In the genomic region with DNA sequence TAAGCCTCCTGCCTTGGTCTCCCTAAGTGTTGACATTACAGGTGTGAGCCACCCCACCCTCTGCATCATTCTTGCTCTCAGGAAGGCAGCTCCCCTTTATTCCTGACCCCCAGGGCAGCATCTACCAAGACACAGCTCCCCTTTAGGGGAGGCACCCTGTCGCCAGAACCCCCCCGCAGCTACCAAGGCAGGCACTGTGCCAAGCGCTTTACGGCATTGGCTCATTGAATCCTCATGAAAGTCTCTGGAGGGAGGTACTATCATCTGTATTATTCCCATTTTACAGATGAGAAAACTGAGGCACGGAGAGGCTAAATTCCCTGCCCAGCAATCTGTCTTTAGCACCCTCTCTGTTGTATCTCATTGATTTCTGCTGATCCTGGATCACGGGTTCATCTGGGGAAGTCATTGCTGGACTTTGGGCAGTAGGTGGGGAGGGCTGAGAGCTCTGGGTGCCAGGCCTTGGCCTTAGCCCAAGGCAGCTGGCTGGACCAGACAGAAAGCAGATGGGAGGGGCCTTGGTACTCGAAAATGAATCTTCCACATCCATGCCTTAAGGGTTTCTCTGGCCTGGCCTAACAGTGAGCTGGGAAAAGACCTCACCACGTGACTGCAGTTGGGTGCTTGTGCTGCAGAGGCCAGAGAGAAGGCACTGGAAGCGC, we compare ENCODE assay signal across 10 cellular contexts. TPM values are rescaled to one million over a fixed set of nuclear protein-coding genes. Genes with fewer than 3 reads are reported as not detected.
DNase-seq lines count a peak whose midpoint lies in the region; ATAC-seq, FAIRE-seq and TF ChIP-seq lines count a peak whose summit lies in the region.
"Had no signal": no experiment of that assay in that cellular context is flagged by ENCODE, and none has a peak within 500 bp of the region (broad histone marks: within the 10 kb centered on the region; RNA-seq: fewer than 3 reads in every experiment).

No MANE protein-coding gene starts in this region.

- H3K27ac Mint-ChIP-seq in neural progenitor cell: no peak overlapping the region
- H3K27ac Mint-ChIP-seq: progenitor cell of endocrine pancreas had no signal

- no peak for TF ChIP-seq POLR2A in K562 (conservative IDR thresholded peaks at IDR 0.05)
- TF ChIP-seq POLR2A in gastrocnemius medialis (IDR thresholded peaks at IDR 0.05): no peak
- TF ChIP-seq POLR2A in GM18505 (IDR thresholded peaks at IDR 0.05; ENCODE audit: borderline replicate concordance, extremely low read depth, insufficient read depth, insufficient read length): no peak

- no peak for TF ChIP-seq RAD21 in K562 (CRISPR knock-in tag; conservative IDR thresholded peaks at IDR 0.05 in 1 of 2, IDR thresholded peaks at IDR 0.05 in 1 of 2)

- ATAC-seq in K562 (no peak), right cardiac atrium (peak; percentile 24 to 50), gastrocnemius medialis (peak; percentile 11 to 14), GM18870 (IDR thresholded peaks at IDR 0.05; ENCODE audit: unreplicated experiment) (no peak), GM18511 (IDR thresholded peaks at IDR 0.05; ENCODE audit: unreplicated experiment) (no peak), GM18505 (IDR thresholded peaks at IDR 0.05; ENCODE audit: unreplicated experiment) (no peak)

- peaks cover 15 to 38% of the 10 kb centered on the region in 2 experiments; a peak in 4 of 5 replicates for H3K4me1 ChIP-seq in K562 (replicated peaks in 1 of 2; ENCODE audit: control insufficient read depth in 2 of 2, insufficient read depth in 2 of 2, low read length in 2 of 2)
- peaks cover 3% of the 10 kb centered on the region for H3K4me1 ChIP-seq in right cardiac atrium (ENCODE audit: control insufficient read depth, insufficient read depth, low read length)
- H3K4me1 ChIP-seq in gastrocnemius medialis: peaks cover 65 to 70% of the 10 kb centered on the region in 2 donors
- peaks cover 5% of the 10 kb centered on the region for H3K4me1 ChIP-seq in neural progenitor cell

- H3F3A ChIP-seq in neural progenitor cell (ENCODE audit: low read depth): peaks cover 8% of the 10 kb centered on the region

- no peak for TF ChIP-seq EP300 in K562 (IDR thresholded peaks at IDR 0.05; ENCODE audit: low read length)

- H3K27me3 Mint-ChIP-seq in neural progenitor cell (ENCODE audit: insufficient read depth, low read depth): peaks cover 4% of the 10 kb centered on the region
- H3K27me3 Mint-ChIP-seq: progenitor cell of endocrine pancreas had no signal

- no peak overlapping the region for H3K4me2 ChIP-seq in K562 (ENCODE audit: insufficient read depth, low read length)
- H3K4me2 ChIP-seq in neural progenitor cell: no peak overlapping the region

- H2AFZ ChIP-seq in K562 (ENCODE audit: low read depth, low read length): no peak overlapping the region
- H2AFZ ChIP-seq in neural progenitor cell (replicated peaks): no peak overlapping the region

- peaks cover 2% of the 10 kb centered on the region for H3K36me3 Mint-ChIP-seq in neural progenitor cell
- H3K36me3 Mint-ChIP-seq: immature natural killer cell had no signal

- H3K36me3 ChIP-seq in K562 (ENCODE audit: control insufficient read depth, insufficient read depth, low read length) (peaks cover 73% of the 10 kb centered on the region; the same call in 2 of the 3 replicates), gastrocnemius medialis (no peaks in the 10 kb centered on the region), neural progenitor cell (no peaks in the 10 kb centered on the region)

- H3K4me1 Mint-ChIP-seq in neural progenitor cell: peaks cover 35% of the 10 kb centered on the region

- H4K20me1 ChIP-seq in K562 (replicated peaks; ENCODE audit: control insufficient read depth, insufficient read depth, low read length): no peaks in the 10 kb centered on the region; the same call in 1 of the 2 replicates
- no peaks in the 10 kb centered on the region for H4K20me1 ChIP-seq in neural progenitor cell (ENCODE audit: low read depth)

- intact Hi-C loops in K562 (cut with micrococcal nuclease): no loop called here
- intact Hi-C loops in right cardiac atrium (cut with DNase I): loop anchor here in 1 of 4 donors (5.0 kb wide), 1 partner anchor 37 kb away; no protein-coding TSS in a partner anchor
- intact Hi-C loops in gastrocnemius medialis (cut with DNase I; ENCODE audit: low total_unique reads): loop anchor here (5.0 kb wide), 1 partner anchor 37 kb away; no protein-coding TSS in a partner anchor

- H3K9me3 Mint-ChIP-seq in neural progenitor cell: no peaks in the 10 kb centered on the region
- H3K9me3 Mint-ChIP-seq: immature natural killer cell had no signal

- no peak overlapping the region for H3K4me3 Mint-ChIP-seq in neural progenitor cell

- H3K9me3 ChIP-seq in K562 (replicated peaks; ENCODE audit: control insufficient read depth, insufficient read depth, low read depth, low read length): no peaks in the 10 kb centered on the region
- H3K9me3 ChIP-seq in right cardiac atrium (ENCODE audit: control insufficient read depth, low read length): no peaks in the 10 kb centered on the region
- no peaks in the 10 kb centered on the region for H3K9me3 ChIP-seq in gastrocnemius medialis
- no peaks in the 10 kb centered on the region for H3K9me3 ChIP-seq in neural progenitor cell (ENCODE audit: low read depth)

- no peaks in the 10 kb centered on the region for H3K9me1 ChIP-seq in K562 (ENCODE audit: control insufficient read depth, insufficient read depth, low read length)

- WGBS in K562 (ENCODE audit: insufficient coverage, low coverage, missing lambda C conversion rate): 87% methylated on average over 9 of the region's 9 CpGs
- 75% methylated on average over 9 of the region's 9 CpGs for WGBS in right cardiac atrium

- H3K27ac ChIP-seq in K562 (ENCODE audit: extremely low read depth, low read depth, low read length) (no peak overlapping the region), right cardiac atrium (ENCODE audit: low read length) (no peak overlapping the region), gastrocnemius medialis (peak overlapping the region; percentile 79 to 90 (median 86)), neural progenitor cell (no peak overlapping the region)

- peaks cover 54% of the 10 kb centered on the region for H3K79me2 ChIP-seq in K562 (ENCODE audit: control insufficient read depth, insufficient read depth, low read length)
- no peaks in the 10 kb centered on the region for H3K79me2 ChIP-seq in neural progenitor cell (ENCODE audit: low read depth)

- H3K9ac ChIP-seq in K562 (ENCODE audit: insufficient read depth in 1 of 2, low read depth in 2 of 2, low read length in 2 of 2): peak overlapping the region in 1 of 2 experiments; percentile 2; a peak in 1 of 4 replicates
- no peak overlapping the region for H3K9ac ChIP-seq in neural progenitor cell

- BruUV-seq in K562 (replicated peaks; lab: Mats Ljungman, UMichigan): no TSS peak

- H3K27me3 ChIP-seq in K562 (ENCODE audit: control insufficient read depth in 2 of 2, insufficient read depth in 2 of 2, low read length in 2 of 2) (no peaks in the 10 kb centered on the region; a peak in 1 of 5 replicates), right cardiac atrium (ENCODE audit: control insufficient read depth, insufficient read depth) (no peaks in the 10 kb centered on the region), gastrocnemius medialis (no peaks in the 10 kb centered on the region), neural progenitor cell (no peaks in the 10 kb centered on the region)

- POLR2A ChIA-PET in K562 (lab: Yijun Ruan, JAX): interaction anchor here (0.5 to 8.3 kb wide), 6 partner anchors 11 to 134 kb away, joined by 3 to 129 read pairs (median 5); no protein-coding TSS in a partner anchor

- H3K4me3 ChIP-seq in K562: no peak overlapping the region
- no peak overlapping the region for H3K4me3 ChIP-seq in right cardiac atrium (ENCODE audit: low read length)
- no peak overlapping the region for H3K4me3 ChIP-seq in gastrocnemius medialis
- no peak overlapping the region for H3K4me3 ChIP-seq in neural progenitor cell

- in situ Hi-C loops in K562 (cut with MboI): no loop called here
- in situ Hi-C loops in gastrocnemius medialis (cut with MboI; ENCODE audit: low sequenced_read_pairs in 4 of 4): no loop called here

- FAIRE-seq in K562 (lab: Jason Lieb, UNC): no peak

- DNase-seq in HT-29 (ENCODE audit: low spot score): peak; percentile 13
- DNase-seq in K562 (ENCODE audit: extremely low read depth in 1 of 4, low spot score in 3 of 4): no peak
- DNase-seq in right cardiac atrium: peak in 1 of 3 donors; percentile 70
- DNase-seq in gastrocnemius medialis: peak in 1 of 2 donors; percentile 45
- DNase-seq in neural progenitor cell (ENCODE audit: low spot score): no peak
- DNase-seq: immature natural killer cell had no signal

- CTCF ChIA-PET in K562 (lab: Yijun Ruan, JAX; ENCODE audit: low intra/inter-chr PET ratio): no interaction called here

- TF ChIP-seq CTCF in K562 (IDR thresholded peaks at IDR 0.05 in 2 of 3, conservative IDR thresholded peaks at IDR 0.05 in 1 of 3; ENCODE audit: insufficient read depth in 2 of 3, low read depth in 1 of 3, low read length in 3 of 3) (no peak), gastrocnemius medialis (IDR thresholded peaks at IDR 0.05 in 4 of 5, conservative IDR thresholded peaks at IDR 0.05 in 1 of 5) (no peak), neural progenitor cell (IDR thresholded peaks at IDR 0.05) (no peak)

RNA-seq across cellular contexts. Expression of gene PLOD1, which starts 5.9 kb away (rescaled TPM):
- 30.3 and 45.6 TPM in 2 replicates for total RNA-seq in HT-29 (2014; rRNA removed; shearing (Covaris generic))
- total RNA-seq in K562 (2011; cell fraction: chromatin; rRNA removed; ENCODE audit: low replicate concordance): 140 and 357 TPM in 2 replicates
- 408 and 448 TPM in 2 replicates for total RNA-seq in K562 (2011; cell fraction: nucleolus; rRNA removed)
- 258 and 294 TPM in 2 replicates for total RNA-seq in K562 (2011; cell fraction: nucleoplasm; rRNA removed)
- total RNA-seq in K562 (2014; rRNA removed) (58.5 and 81.4 TPM in 2 replicates), K562 (2014; rRNA removed; fragmentation: Illumina TruSeq; extraction: Trizol) (30.7 and 41.6 TPM in 2 replicates), K562 (2015; rRNA removed; fragmentation: Illumina TruSeq; extraction: Trizol) (49.6 and 51.6 TPM in 2 replicates), K562 (2021) (90.8 and 92.9 TPM in 2 replicates), right cardiac atrium (10 to 100 TPM; 49.5 to 77.8 (median 63.1) TPM), gastrocnemius medialis (10 to 100 TPM; 23.9 to 66.5 (median 54.8) TPM), neural progenitor cell (ENCODE audit: low replicate concordance) (27.2 and 73.5 TPM in 2 replicates)
- polyA plus RNA-seq in K562 (2011; rRNA removed) (80.2 and 156 TPM in 2 replicates), K562 (2014; fragmentation: Illumina TruSeq; extraction: Trizol) (76.9 and 83.7 TPM in 2 replicates), K562 (2014; fragmentation: Nextera tagmentation; extraction: Ambion mirVana) (10 to 100 TPM; 16.6 to 27.1 TPM), K562 (2014; rRNA removed) (52.7 and 70.2 TPM in 2 replicates), right cardiac atrium (51.0 TPM)
- 160 and 179 TPM in 2 replicates for polyA plus RNA-seq in K562 (2011; cell fraction: cytosol; rRNA removed)
- 178 and 231 TPM in 2 replicates for polyA plus RNA-seq in K562 (2011; cell fraction: nucleus; rRNA removed)
- 112 and 129 TPM in 2 replicates for polyA plus RNA-seq in K562 (2012)
- polyA minus RNA-seq in K562 (2011; rRNA and poly(A)+ RNA removed): 77.2 and 82.6 TPM in 2 replicates
- polyA minus RNA-seq in K562 (2011; cell fraction: cytosol; rRNA and poly(A)+ RNA removed): 127 and 153 TPM in 2 replicates
- polyA minus RNA-seq in K562 (2011; cell fraction: nucleus; rRNA and poly(A)+ RNA removed): 55.1 and 85.3 TPM in 2 replicates

RNA-seq across cellular contexts. Expression of gene KIAA2013, which starts 14.2 kb away (rescaled TPM):
- 129 and 132 TPM in 2 replicates for total RNA-seq in HT-29 (2014; rRNA removed; shearing (Covaris generic))
- 23.5 and 87.3 TPM in 2 replicates for total RNA-seq in K562 (2011; cell fraction: chromatin; rRNA removed; ENCODE audit: low replicate concordance)
- total RNA-seq in K562 (2011; cell fraction: nucleolus; rRNA removed): 116 and 137 TPM in 2 replicates
- total RNA-seq in K562 (2011; cell fraction: nucleoplasm; rRNA removed): 76.4 and 80.1 TPM in 2 replicates
- total RNA-seq in K562 (2014; rRNA removed) (55.0 and 62.5 TPM in 2 replicates), K562 (2014; rRNA removed; fragmentation: Illumina TruSeq; extraction: Trizol) (10.8 and 12.9 TPM in 2 replicates), K562 (2015; rRNA removed; fragmentation: Illumina TruSeq; extraction: Trizol) (36.8 TPM in 2 replicates), K562 (2021) (57.1 and 57.6 TPM in 2 replicates), right cardiac atrium (10 to 100 TPM; 34.6 to 38.1 (median 36.3) TPM), gastrocnemius medialis (100 to 1,000 TPM in 1 of 4 donors, 10 to 100 TPM in 3; 71.0 to 126 (median 85.1) TPM), neural progenitor cell (ENCODE audit: low replicate concordance) (17.3 and 51.9 TPM in 2 replicates)
- polyA plus RNA-seq in K562 (2011; rRNA removed) (38.8 and 61.3 TPM in 2 replicates), K562 (2014; fragmentation: Illumina TruSeq; extraction: Trizol) (21.8 and 34.4 TPM in 2 replicates), K562 (2014; fragmentation: Nextera tagmentation; extraction: Ambion mirVana) (1 to 10 TPM; 2.2 to 3.0 TPM), K562 (2014; rRNA removed) (50.7 and 56.7 TPM in 2 replicates), right cardiac atrium (37.3 TPM)
- polyA plus RNA-seq in K562 (2011; cell fraction: cytosol; rRNA removed): 106 and 197 TPM in 2 replicates
- 47.0 and 58.8 TPM in 2 replicates for polyA plus RNA-seq in K562 (2011; cell fraction: nucleus; rRNA removed)
- polyA plus RNA-seq in K562 (2012): 35.0 and 51.2 TPM in 2 replicates
- 23.2 and 34.4 TPM in 2 replicates for polyA minus RNA-seq in K562 (2011; rRNA and poly(A)+ RNA removed)
- polyA minus RNA-seq in K562 (2011; cell fraction: cytosol; rRNA and poly(A)+ RNA removed): 47.3 and 62.2 TPM in 2 replicates
- 14.8 and 25.5 TPM in 2 replicates for polyA minus RNA-seq in K562 (2011; cell fraction: nucleus; rRNA and poly(A)+ RNA removed)

RNA-seq across cellular contexts. Expression of gene MFN2, which starts 39.9 kb away (rescaled TPM):
- total RNA-seq in HT-29 (2014; rRNA removed; shearing (Covaris generic)): 58.3 and 59.9 TPM in 2 replicates
- 133 and 181 TPM in 2 replicates for total RNA-seq in K562 (2011; cell fraction: chromatin; rRNA removed; ENCODE audit: low replicate concordance)
- 106 and 110 TPM in 2 replicates for total RNA-seq in K562 (2011; cell fraction: nucleolus; rRNA removed)
- total RNA-seq in K562 (2011; cell fraction: nucleoplasm; rRNA removed): 88.2 and 107 TPM in 2 replicates
- total RNA-seq in K562 (2014; rRNA removed): 95.4 and 108 TPM in 2 replicates
- 87.1 and 109 TPM in 2 replicates for total RNA-seq in K562 (2014; rRNA removed; fragmentation: Illumina TruSeq; extraction: Trizol)
- total RNA-seq in K562 (2015; rRNA removed; fragmentation: Illumina TruSeq; extraction: Trizol): 79.6 and 82.9 TPM in 2 replicates
- total RNA-seq in K562 (2021): 147 and 158 TPM in 2 replicates
- 83.4 and 112 TPM in 2 replicates for polyA plus RNA-seq in K562 (2011; rRNA removed)
- polyA plus RNA-seq in K562 (2011; cell fraction: cytosol; rRNA removed): 74.2 and 81.7 TPM in 2 replicates
- 185 and 193 TPM in 2 replicates for polyA plus RNA-seq in K562 (2011; cell fraction: nucleus; rRNA removed)
- polyA plus RNA-seq in K562 (2012): 74.5 and 123 TPM in 2 replicates
- 139 and 165 TPM in 2 replicates for polyA plus RNA-seq in K562 (2014; fragmentation: Illumina TruSeq; extraction: Trizol)
- 10 to 100 TPM; 10.5 to 14.0 TPM for polyA plus RNA-seq in K562 (2014; fragmentation: Nextera tagmentation; extraction: Ambion mirVana)
- 94.6 and 99.9 TPM in 2 replicates for polyA plus RNA-seq in K562 (2014; rRNA removed)
- 105 and 127 TPM in 2 replicates for polyA minus RNA-seq in K562 (2011; rRNA and poly(A)+ RNA removed)
- polyA minus RNA-seq in K562 (2011; cell fraction: cytosol; rRNA and poly(A)+ RNA removed): 52.3 and 57.5 TPM in 2 replicates
- polyA minus RNA-seq in K562 (2011; cell fraction: nucleus; rRNA and poly(A)+ RNA removed): 38.1 and 91.4 TPM in 2 replicates
- 100 to 1,000 TPM; 386 to 449 (median 419) TPM for total RNA-seq in right cardiac atrium
- 237 TPM for polyA plus RNA-seq in right cardiac atrium
- 100 to 1,000 TPM; 176 to 282 (median 217) TPM for total RNA-seq in gastrocnemius medialis
- 29.6 and 41.9 TPM in 2 replicates for total RNA-seq in neural progenitor cell (ENCODE audit: low replicate concordance)

Comparison
In these comparisons a context has a peak if more than half of its experiments do, and no peak if none do; other contexts are left out.
1. ATAC-seq: peak in right cardiac atrium (2 of 2) and gastrocnemius medialis (2 of 2); none in K562 (single experiment), GM18870 (single experiment), GM18511 (single experiment) and GM18505 (single experiment).
2. H3K27ac ChIP-seq: peak in gastrocnemius medialis (4 of 4); none in K562 (single experiment), right cardiac atrium (single experiment) and neural progenitor cell (single experiment).